ENCODE assay signal across 16 cellular contexts in the genomic region with DNA sequence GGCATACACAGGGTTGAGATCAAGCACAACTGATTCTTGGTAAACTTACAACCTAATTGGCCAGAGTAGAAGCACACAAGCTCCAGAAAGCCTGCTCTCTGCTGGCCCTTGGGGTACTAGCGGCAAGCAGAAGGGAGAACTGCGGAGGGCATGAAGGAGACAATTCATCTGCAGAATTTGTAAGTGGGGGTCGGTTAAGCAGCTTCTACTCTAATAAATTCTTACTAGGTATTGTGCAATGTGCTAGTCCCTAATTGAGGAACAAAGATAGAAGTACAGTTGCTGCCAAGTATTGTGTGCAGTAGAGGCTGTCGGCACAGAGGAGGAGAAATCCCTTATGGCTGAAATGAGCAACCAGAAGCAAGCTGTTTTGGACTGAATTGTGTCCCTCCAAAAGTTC.
A peak's percentile ranks its signal among the peaks of the same experiment; 100 is the strongest.
DNase-seq lines count a peak whose midpoint lies in the region; ATAC-seq and TF ChIP-seq lines count a peak whose summit lies in the region.
"Had no signal": no experiment of that assay in that cellular context is flagged by ENCODE, and none has a peak within 500 bp of the region (broad histone marks: within the 10 kb centered on the region; RNA-seq: fewer than 3 reads in every experiment).

No MANE protein-coding gene starts in this region.

- H3K27ac Mint-ChIP-seq in activated CD8-positive, alpha-beta T cell treated with anti-CD3 and anti-CD28 coated beads for 36 hours, result no peak overlapping the region
- no peak overlapping the region for H3K27ac Mint-ChIP-seq in glutamatergic neuron (ENCODE audit: unreplicated experiment)
- H3K27ac Mint-ChIP-seq: activated CD4-positive, alpha-beta memory T cell treated with anti-CD3 and anti-CD28 coated beads, Interleukin-2, amount 10 ng/mL, durations not matched to agents 7 days and 5 days had no signal

- TF ChIP-seq RAD21 in IMR-90 (IDR thresholded peaks at IDR 0.05; ENCODE audit: low read length), result no peak

- H3K14ac ChIP-seq in IMR-90 (replicated peaks; ENCODE audit: low read depth, low read length), result no peak overlapping the region

- DNase-seq in AG04450 (ENCODE audit: low read depth, low spot score) (no peak), IMR-90 (no peak), WERI-Rb-1 (no peak), left cardiac atrium (no peak), DMS53 treated with DMSO at 0.1 percent for 48 hours (lab: John Stamatoyannopoulos, UW; ENCODE audit: unreplicated experiment) (no peak), glutamatergic neuron (no peak)
- DNase-seq in activated CD8-positive, alpha-beta T cell treated with anti-CD3 and anti-CD28 coated beads for 36 hours, result no peak
- DNase-seq: activated CD4-positive, alpha-beta memory T cell treated with anti-CD3 and anti-CD28 coated beads, Interleukin-2, amount 10 ng/mL, durations not matched to agents 7 days and 5 days; gastrocnemius medialis; mammary epithelial cell; NCI-H2029; NCI-H524 treated with DMSO at 0.1 percent for 48 hours; retina had no signal

- H2BK120ac ChIP-seq in IMR-90 (ENCODE audit: low read depth, low read length), result no peak overlapping the region

- H3K4me1 Mint-ChIP-seq in activated CD8-positive, alpha-beta T cell treated with anti-CD3 and anti-CD28 coated beads for 36 hours (ENCODE audit: low read depth), result no peaks in the 10 kb centered on the region
- H3K4me1 Mint-ChIP-seq in glutamatergic neuron (ENCODE audit: low read depth, unreplicated experiment), result no peaks in the 10 kb centered on the region
- H3K4me1 Mint-ChIP-seq: activated CD4-positive, alpha-beta memory T cell treated with anti-CD3 and anti-CD28 coated beads, Interleukin-2, amount 10 ng/mL, durations not matched to agents 7 days and 5 days; central memory CD8-positive, alpha-beta T cell had no signal

- TF ChIP-seq CTCF in AG04450 (IDR thresholded peaks at IDR 0.05; ENCODE audit: low read depth, low read length) (peak; percentile 31; the same call in 1 of the 2 replicates), IMR-90 (conservative IDR thresholded peaks at IDR 0.05; ENCODE audit: low read depth, low read length) (no peak), WERI-Rb-1 (IDR thresholded peaks at IDR 0.05; ENCODE audit: low read depth, low read length) (peak; percentile 19; the same call in 1 of the 2 replicates), glutamatergic neuron (IDR thresholded peaks at IDR 0.05; ENCODE audit: partially characterized antibody, unreplicated experiment) (no peak)
- TF ChIP-seq CTCF in activated CD8-positive, alpha-beta T cell treated with anti-CD3 and anti-CD28 coated beads for 36 hours (IDR thresholded peaks at IDR 0.05), result no peak

- in situ Hi-C loops in IMR-90 (cut with MboI; ENCODE audit: low sequenced_read_pairs), result no loop called here

- H3K4me2 ChIP-seq in IMR-90 (ENCODE audit: low read depth, low read length), result no peak overlapping the region

- no peak overlapping the region for H2BK15ac ChIP-seq in IMR-90 (ENCODE audit: low read depth, low read length)

- POLR2A ChIA-PET in AG04450 (lab: Yijun Ruan, JAX), result no interaction called here
- POLR2A ChIA-PET in IMR-90 (lab: Charles Lee; ENCODE audit: unreplicated experiment), result no interaction called here
- POLR2A ChIA-PET in activated CD8-positive, alpha-beta T cell treated with anti-CD3 and anti-CD28 coated beads for 36 hours (lab: Charles Lee), result no interaction called here

- no peak overlapping the region for H2AK5ac ChIP-seq in IMR-90 (ENCODE audit: low read depth, low read length)

- H3K27me3 ChIP-seq in AG04450 (ENCODE audit: control insufficient read depth, insufficient read depth, low read length) (peaks cover 29% of the 10 kb centered on the region), IMR-90 (ENCODE audit: control insufficient read depth, insufficient read depth, low read length) (peaks cover 29% of the 10 kb centered on the region), WERI-Rb-1 (ENCODE audit: insufficient read depth, low read depth, severe bottlenecking) (no peaks in the 10 kb centered on the region)
- H3K27me3 ChIP-seq: gastrocnemius medialis had no signal

- intact Hi-C loops in IMR-90 (cut with micrococcal nuclease) (no loop called here), left cardiac atrium (cut with DNase I) (no loop called here)
- intact Hi-C loops in activated CD8-positive, alpha-beta T cell treated with anti-CD3 and anti-CD28 coated beads for 36 hours (cut with micrococcal nuclease), result no loop called here

- H2AFZ ChIP-seq in IMR-90 (replicated peaks; ENCODE audit: low read length, poor library complexity), result no peak overlapping the region

- H3K4me3 Mint-ChIP-seq in activated CD8-positive, alpha-beta T cell treated with anti-CD3 and anti-CD28 coated beads for 36 hours, result no peak overlapping the region
- no peak overlapping the region for H3K4me3 Mint-ChIP-seq in glutamatergic neuron (ENCODE audit: unreplicated experiment)
- H3K4me3 Mint-ChIP-seq: activated CD4-positive, alpha-beta memory T cell treated with anti-CD3 and anti-CD28 coated beads, Interleukin-2, amount 10 ng/mL, durations not matched to agents 7 days and 5 days; central memory CD8-positive, alpha-beta T cell had no signal

- no peak overlapping the region for H3K4me3 ChIP-seq in AG04450 (ENCODE audit: low read depth, low read length)
- no peak overlapping the region for H3K4me3 ChIP-seq in IMR-90 (ENCODE audit: insufficient read depth, low read depth, low read length)
- no peak overlapping the region for H3K4me3 ChIP-seq in WERI-Rb-1 (ENCODE audit: low read depth, low read length)
- H3K4me3 ChIP-seq: gastrocnemius medialis, HAP-1 had no signal

- no peaks in the 10 kb centered on the region for H3K9me3 ChIP-seq in AG04450 (ENCODE audit: control insufficient read depth, insufficient read depth, low read length)
- H3K9me3 ChIP-seq in IMR-90 (ENCODE audit: control insufficient read depth, insufficient read depth, low read length), result no peaks in the 10 kb centered on the region
- no peaks in the 10 kb centered on the region for H3K9me3 ChIP-seq in WERI-Rb-1 (ENCODE audit: severe bottlenecking)
- H3K9me3 ChIP-seq: gastrocnemius medialis, HAP-1 had no signal

- peak; percentile 49 for ATAC-seq in IMR-90 (ENCODE audit: low read depth)
- ATAC-seq in left cardiac atrium, result peak; percentile 53 to 86
- no peak for ATAC-seq in activated CD8-positive, alpha-beta T cell treated with anti-CD3 and anti-CD28 coated beads for 36 hours
- ATAC-seq in HG03439 (IDR thresholded peaks at IDR 0.05; ENCODE audit: unreplicated experiment), result no peak
- ATAC-seq: gastrocnemius medialis had no signal

- no peaks in the 10 kb centered on the region for H3K9me3 Mint-ChIP-seq in activated CD8-positive, alpha-beta T cell treated with anti-CD3 and anti-CD28 coated beads for 36 hours
- H3K9me3 Mint-ChIP-seq in glutamatergic neuron (ENCODE audit: unreplicated experiment), result no peaks in the 10 kb centered on the region
- H3K9me3 Mint-ChIP-seq: activated CD4-positive, alpha-beta memory T cell treated with anti-CD3 and anti-CD28 coated beads, Interleukin-2, amount 10 ng/mL, durations not matched to agents 7 days and 5 days; central memory CD8-positive, alpha-beta T cell had no signal

- no peaks in the 10 kb centered on the region for H4K20me1 ChIP-seq in IMR-90 (ENCODE audit: insufficient read depth, low read length)

- H3K23ac ChIP-seq in IMR-90 (ENCODE audit: low read depth, low read length), result no peak overlapping the region

- H2AK9ac ChIP-seq in IMR-90 (replicated peaks; ENCODE audit: low read depth, low read length, poor library complexity), result no peak overlapping the region

- dilution Hi-C loops in IMR-90 (cut with HindIII; ENCODE audit: low sequenced_read_pairs, unreplicated experiment), result no loop called here

- H4K91ac ChIP-seq in IMR-90 (ENCODE audit: insufficient read depth, low read depth, low read length), result no peak overlapping the region

- no peak overlapping the region for H3K56ac ChIP-seq in IMR-90 (ENCODE audit: extremely low read depth, insufficient read depth, low read length)

- H3K36me3 ChIP-seq in IMR-90 (ENCODE audit: control insufficient read depth, insufficient read depth, low read length), result no peaks in the 10 kb centered on the region
- H3K36me3 ChIP-seq in WERI-Rb-1, result no peaks in the 10 kb centered on the region
- H3K36me3 ChIP-seq: gastrocnemius medialis, HAP-1 had no signal

- no TSS peak for BruUV-seq in IMR-90 (replicated peaks; lab: Mats Ljungman, UMichigan)

- H2BK20ac ChIP-seq in IMR-90 (ENCODE audit: low read depth, low read length), result no peak overlapping the region

- no peak overlapping the region for H4K5ac ChIP-seq in IMR-90 (ENCODE audit: low read depth, low read length)

- no peak overlapping the region for H3K18ac ChIP-seq in IMR-90 (ENCODE audit: low read depth, low read length)

- no peak overlapping the region for H3K9ac ChIP-seq in IMR-90 (ENCODE audit: low read depth, low read length)

- H3K27ac ChIP-seq in AG04450 (ENCODE audit: low read depth, low read length) (no peak overlapping the region), IMR-90 (ENCODE audit: insufficient read depth, low read length) (no peak overlapping the region), WERI-Rb-1 (no peak overlapping the region)
- H3K27ac ChIP-seq: gastrocnemius medialis had no signal

- peaks cover 11% of the 10 kb centered on the region for H3K27me3 Mint-ChIP-seq in activated CD8-positive, alpha-beta T cell treated with anti-CD3 and anti-CD28 coated beads for 36 hours
- peaks cover 2% of the 10 kb centered on the region for H3K27me3 Mint-ChIP-seq in glutamatergic neuron (ENCODE audit: unreplicated experiment)

- no peaks in the 10 kb centered on the region for H3K4me1 ChIP-seq in IMR-90 (ENCODE audit: control insufficient read depth, insufficient read depth, low read length)
- H3K4me1 ChIP-seq: gastrocnemius medialis, HAP-1 had no signal

- no CpG with 5 or more reads among the region's 4 CpGs for WGBS in IMR-90 (ENCODE audit: extremely low coverage in 2 of 2, insufficient read length in 1 of 2), 2 experiments

- TF ChIP-seq POLR2A in IMR-90 (IDR thresholded peaks at IDR 0.05; ENCODE audit: low read depth, low read length), result no peak

- H4K8ac ChIP-seq in IMR-90 (ENCODE audit: low read depth in 2 of 2, low read length in 2 of 2), result no peak overlapping the region

- no peak overlapping the region for H3K4ac ChIP-seq in IMR-90 (ENCODE audit: low read depth, low read length)

- no peaks in the 10 kb centered on the region for H3K79me1 ChIP-seq in IMR-90 (ENCODE audit: low read depth in 1 of 2, low read length in 2 of 2)

- CTCF ChIA-PET in AG04450 (lab: Charles Lee) (interaction anchor here (1.2 to 4.2 kb wide), 8 partner anchors 12 to 394 kb away, joined by 3 to 32 read pairs (median 5); no protein-coding TSS in a partner anchor), IMR-90 (lab: Yijun Ruan, JAX) (interaction anchor here (1.0 to 1.8 kb wide), 3 partner anchors 12 to 63 kb away, joined by 3 to 7 read pairs (median 3); no protein-coding TSS in a partner anchor)
- CTCF ChIA-PET in activated CD8-positive, alpha-beta T cell treated with anti-CD3 and anti-CD28 coated beads for 36 hours (lab: Charles Lee), result interaction anchor here (1.1 kb wide), 2 partner anchors 12 to 62 kb away, joined by 3 to 5 read pairs; no protein-coding TSS in a partner anchor

- H3K36me3 Mint-ChIP-seq in activated CD8-positive, alpha-beta T cell treated with anti-CD3 and anti-CD28 coated beads for 36 hours (ENCODE audit: low read depth), result no peaks in the 10 kb centered on the region
- H3K36me3 Mint-ChIP-seq in glutamatergic neuron (ENCODE audit: unreplicated experiment), result no peaks in the 10 kb centered on the region

- no peak overlapping the region for H2BK5ac ChIP-seq in IMR-90 (ENCODE audit: low read depth, low read length, poor library complexity, severe bottlenecking)

- H3K9me1 ChIP-seq in IMR-90 (ENCODE audit: insufficient read depth, low read length), result peaks cover 3% of the 10 kb centered on the region; the same call in 1 of the 2 replicates

Comparison
In these comparisons a context has a peak if more than half of its experiments do, and no peak if none do; other contexts are left out.
1. CTCF ChIP-seq: peak in AG04450 (single experiment) and WERI-Rb-1 (single experiment); none in IMR-90 (single experiment), activated CD8-positive, alpha-beta T cell treated with anti-CD3 and anti-CD28 coated beads for 36 hours (single experiment) and glutamatergic neuron (single experiment).
2. ATAC-seq: peak in IMR-90 (single experiment) and left cardiac atrium (2 of 2); none in activated CD8-positive, alpha-beta T cell treated with anti-CD3 and anti-CD28 coated beads for 36 hours (single experiment) and HG03439 (single experiment).